Comparison of ENCODE assay signal across 12 cellular contexts in the genomic region with DNA sequence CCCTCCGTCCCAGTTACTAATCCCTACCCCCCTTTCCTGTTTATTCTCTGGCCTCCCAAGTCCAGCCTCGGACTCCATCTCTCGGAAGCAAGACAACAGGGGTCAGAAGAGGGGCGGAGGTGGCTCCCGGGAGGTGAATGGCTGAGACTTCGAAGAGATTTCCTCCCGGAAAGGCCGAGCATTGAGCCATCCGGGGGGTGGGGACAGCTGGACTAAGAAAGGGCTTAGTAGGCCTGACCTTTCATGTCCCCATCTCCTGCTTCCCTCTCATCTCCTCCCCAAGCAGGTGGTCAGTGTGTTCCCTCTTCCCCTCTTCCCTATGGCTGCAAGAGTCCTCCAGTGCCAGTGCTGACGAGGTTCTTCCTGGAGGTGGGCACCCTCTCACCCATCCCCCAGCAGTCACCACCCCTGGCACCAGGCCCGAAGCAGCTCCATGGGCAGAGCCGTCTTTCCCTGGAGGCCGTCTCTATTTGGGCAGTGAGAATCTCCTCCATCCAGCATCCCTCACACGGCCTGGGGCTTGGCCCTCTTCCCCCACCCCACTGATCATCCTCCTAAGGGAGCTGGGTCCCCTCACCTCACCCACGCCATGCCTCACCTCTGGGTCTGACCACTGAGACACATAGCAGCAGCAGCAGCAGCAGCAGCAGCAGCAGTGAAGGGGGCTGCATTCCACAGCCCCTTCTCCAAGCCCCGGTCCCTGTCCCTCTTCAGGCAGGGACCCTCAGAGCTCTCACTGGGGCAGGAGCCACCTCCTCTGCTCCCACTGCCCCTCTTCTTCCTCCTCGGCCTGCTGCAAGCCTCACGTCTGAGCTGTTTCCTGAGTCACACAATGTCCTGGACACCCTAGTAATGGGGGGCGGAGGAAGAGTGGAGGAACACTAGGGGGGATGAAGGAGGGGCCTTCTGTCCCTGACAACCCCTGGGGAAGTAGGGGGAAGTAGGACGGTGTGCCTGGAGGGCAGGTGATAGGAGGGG. TPM values are rescaled to one million over a fixed set of nuclear protein-coding genes. Genes with fewer than 3 reads are reported as not detected.
A peak's percentile ranks its signal among the peaks of the same experiment; 100 is the strongest.
DNase-seq lines count a peak whose midpoint lies in the region; ATAC-seq and TF ChIP-seq lines count a peak whose summit lies in the region.
"Had no signal": no experiment of that assay in that cellular context is flagged by ENCODE, and none has a peak within 500 bp of the region (broad histone marks: within the 10 kb centered on the region; RNA-seq: fewer than 3 reads in every experiment).

NOTCH4 (minus strand) TSS at position 810 of the 978 bp plus-strand sequence; CDS start at position 671, 139 bp downstream.

- no peak for TF ChIP-seq CTCF in CD4-positive, alpha-beta T cell (IDR thresholded peaks at IDR 0.05)
- TF ChIP-seq CTCF in adrenal gland (IDR thresholded peaks at IDR 0.05) = no peak

- POLR2A ChIA-PET in CD4-positive, alpha-beta T cell (lab: Charles Lee) = no interaction called here

- H3K36me3 ChIP-seq in adrenal gland (replicated peaks in 1 of 2) = no peaks in the 10 kb centered on the region

- H3K9me3 Mint-ChIP-seq in CD4-positive, alpha-beta T cell = no peaks in the 10 kb centered on the region
- H3K9me3 Mint-ChIP-seq: nephron had no signal

- intact Hi-C loops in CD4-positive, alpha-beta T cell (cut with DNase I, micrococcal nuclease) = no loop called here
- intact Hi-C loops in adrenal gland (cut with DNase I) (no loop called here), left cardiac atrium (cut with DNase I) (no loop called here)

- H3K27ac ChIP-seq in CD4-positive, alpha-beta T cell (ENCODE audit: low read depth, low read length) = no peak within 1 kb of the TSS
- peak within 1 kb of the TSS in 1 of 5 donors; percentile 75 for H3K27ac ChIP-seq in adrenal gland

- no peak for DNase-seq in CD4-positive, alpha-beta T cell
- DNase-seq in adrenal gland (peak in 4 of 7 donors; percentile 32 to 65 (median 41)), left cardiac atrium (peak; percentile 41), pulmonary artery endothelial cell (ENCODE audit: low read depth, low spot score) (no peak), NCI-H510A treated with DMSO at 0.1 percent for 48 hours (lab: John Stamatoyannopoulos, UW) (no peak), NCI-H2196 (lab: John Stamatoyannopoulos, UW; ENCODE audit: unreplicated experiment) (no peak), epidermal melanocyte (ENCODE audit: insufficient read length, low spot score) (no peak)
- DNase-seq: activated CD8-positive, alpha-beta memory T cell treated with anti-CD3 and anti-CD28 coated beads, Interleukin-2, amount 50 U/mL, for 48 hours; NCI-H345; stimulated activated CD4-positive, alpha-beta T cell treated with anti-CD3 and anti-CD28 coated beads, Interleukin-4, amount 100 ng/mL, for 4 hours had no signal

- no peak for ATAC-seq in CD4-positive, alpha-beta T cell (ENCODE audit: poor library complexity)
- ATAC-seq in left cardiac atrium = peak; percentile 52 to 66
- ATAC-seq in GM18498 (IDR thresholded peaks at IDR 0.05; ENCODE audit: unreplicated experiment) = no peak

- no peak within 1 kb of the TSS for H3K4me3 Mint-ChIP-seq in CD4-positive, alpha-beta T cell
- H3K4me3 Mint-ChIP-seq: nephron had no signal

- no peaks in the 10 kb centered on the region for H3K9me3 ChIP-seq in CD4-positive, alpha-beta T cell (ENCODE audit: control insufficient read depth, low read length)
- H3K9me3 ChIP-seq in adrenal gland (replicated peaks in 1 of 3) = no peaks in the 10 kb centered on the region

- H3K4me1 Mint-ChIP-seq in CD4-positive, alpha-beta T cell (ENCODE audit: low read depth) = peaks cover 21% of the 10 kb centered on the region
- H3K4me1 Mint-ChIP-seq: nephron had no signal

- peak within 1 kb of the TSS; percentile 57 for H3K27ac Mint-ChIP-seq in CD4-positive, alpha-beta T cell
- H3K27ac Mint-ChIP-seq: nephron had no signal

- no peaks in the 10 kb centered on the region for H3K36me3 Mint-ChIP-seq in CD4-positive, alpha-beta T cell (ENCODE audit: low read depth)

- 51 to 65% (median 59%) methylated on average over 18 to 20 of the region's 20 CpGs for WGBS in adrenal gland, 4 donors

- no peaks in the 10 kb centered on the region for H3K27me3 ChIP-seq in CD4-positive, alpha-beta T cell (ENCODE audit: control insufficient read depth, insufficient read depth, low read length)
- no peaks in the 10 kb centered on the region for H3K27me3 ChIP-seq in adrenal gland

- CTCF ChIA-PET in CD4-positive, alpha-beta T cell (lab: Charles Lee) = no interaction called here

- no peaks in the 10 kb centered on the region for H3K27me3 Mint-ChIP-seq in CD4-positive, alpha-beta T cell

- no peak for TF ChIP-seq POLR2A in adrenal gland (IDR thresholded peaks at IDR 0.05)

- no peak within 1 kb of the TSS for H3K4me3 ChIP-seq in adrenal gland

- no peaks in the 10 kb centered on the region for H3K4me1 ChIP-seq in adrenal gland (replicated peaks in 1 of 2)

RNA-seq across cellular contexts. Expression of gene NOTCH4, which starts in this region (rescaled TPM):
- total RNA-seq in CD4-positive, alpha-beta T cell = under 1 TPM; 0.47 to 0.53 TPM
- 10 to 100 TPM; 10.5 to 34.4 (median 20.2) TPM for total RNA-seq in adrenal gland
- polyA plus RNA-seq in adrenal gland = 100 to 1,000 TPM in 1 of 3 donors, 10 to 100 TPM in 1, 1 to 10 TPM in 1; 9.1 to 136 (median 54.2) TPM
- total RNA-seq in left cardiac atrium = 10 to 100 TPM; 22.4 to 27.9 TPM
- 20.1 and 25.0 TPM in 2 replicates for total RNA-seq in pulmonary artery endothelial cell

Comparison
In these comparisons a context has a peak if more than half of its experiments do, and no peak if none do; other contexts are left out.
1. RNA of gene NOTCH4 (total RNA-seq): 22.4 to 27.9 TPM in left cardiac atrium, 20.1 to 25.0 TPM in pulmonary artery endothelial cell and 10.5 to 34.4 TPM in adrenal gland; 0.47 to 0.53 TPM in CD4-positive, alpha-beta T cell; every median in the first group is over 4 times any median in the second.
2. ATAC-seq: peak in left cardiac atrium (2 of 2); none in CD4-positive, alpha-beta T cell (single experiment) and GM18498 (single experiment).
3. DNase-seq: peak in adrenal gland (4 of 7) and left cardiac atrium (single experiment); none in CD4-positive, alpha-beta T cell (0 of 10), pulmonary artery endothelial cell (single experiment), NCI-H510A treated with DMSO at 0.1 percent for 48 hours (single experiment), NCI-H2196 (single experiment) and epidermal melanocyte (single experiment).